Comparison of ENCODE assay signal across 8 cellular contexts in the genomic region with DNA sequence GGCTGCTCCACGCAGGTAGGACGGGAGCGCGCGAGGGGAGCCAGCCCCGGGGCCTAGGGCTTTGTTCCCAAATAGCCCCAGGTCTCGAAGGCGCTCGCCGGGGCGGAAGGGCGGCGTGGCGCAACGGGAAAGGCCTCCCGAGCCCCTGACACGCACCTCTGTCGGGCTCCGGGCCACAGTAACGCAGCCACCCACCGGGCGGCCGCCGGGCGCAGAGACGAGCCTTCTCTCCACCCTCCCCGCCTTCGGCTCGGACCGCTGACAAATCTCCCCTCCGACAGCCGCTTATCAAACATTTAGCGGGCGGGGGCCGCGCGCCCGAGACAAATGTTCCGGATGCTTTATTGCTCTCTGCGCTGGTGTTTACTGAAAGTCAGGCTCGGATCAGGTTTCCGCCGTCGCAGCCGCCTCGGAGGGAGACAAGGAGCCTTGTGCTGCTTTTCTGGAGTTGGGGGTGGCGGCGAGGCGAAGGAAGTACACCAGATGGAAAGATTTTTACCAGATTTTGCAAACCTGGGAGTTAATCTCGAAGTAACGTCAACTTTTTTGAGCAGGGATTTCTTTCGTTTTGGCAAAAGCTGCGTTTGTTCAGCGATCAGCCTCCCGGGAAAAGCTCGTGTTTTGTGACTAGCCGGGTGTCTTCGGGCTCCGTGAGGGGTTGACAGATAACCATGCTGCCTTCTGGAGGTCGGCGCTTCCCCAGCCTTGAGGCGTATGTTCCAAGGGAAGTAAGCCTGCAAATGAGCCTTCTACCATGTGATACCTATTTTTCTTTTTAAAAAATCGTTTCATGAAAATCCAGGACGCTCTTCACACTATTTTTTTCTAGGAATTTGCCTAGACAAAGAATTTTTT. TPM values are rescaled to one million over a fixed set of nuclear protein-coding genes. Genes with fewer than 3 reads are reported as not detected.
DNase-seq lines count a peak whose midpoint lies in the region; ATAC-seq, FAIRE-seq and TF ChIP-seq lines count a peak whose summit lies in the region.

No MANE protein-coding gene starts in this region.

- ATAC-seq in GM21723 (IDR thresholded peaks at IDR 0.05; ENCODE audit: unreplicated experiment), result peak; percentile 40
- peak; percentile 47 for ATAC-seq in K562

- POLR2A ChIA-PET in K562 (lab: Yijun Ruan, JAX), result no interaction called here

- no peaks in the 10 kb centered on the region for H3K9me1 ChIP-seq in K562 (ENCODE audit: control insufficient read depth, insufficient read depth, low read length)

- no peak for FAIRE-seq in K562 (lab: Jason Lieb, UNC)

- in situ Hi-C loops in KBM-7 (cut with MboI; ENCODE audit: low pct_unique_long_range_greater_than_20kb, low sequenced_read_pairs), result no loop called here
- in situ Hi-C loops in K562 (cut with MboI), result no loop called here

- H2AFZ ChIP-seq in K562 (ENCODE audit: low read depth, low read length), result no peak overlapping the region

- no peak overlapping the region; a peak in 1 of 4 replicates for H3K9ac ChIP-seq in K562 (ENCODE audit: insufficient read depth in 1 of 2, low read depth in 2 of 2, low read length in 2 of 2)

- peak; percentile 26 for DNase-seq in GM03348 (ENCODE audit: low spot score)
- peak; percentile 48 for DNase-seq in KBM-7
- DNase-seq in T-helper 2 cell, result peak in 3 of 5 experiments; percentile 33 to 78 (median 39)
- peak in 1 of 4 experiments; percentile 34 for DNase-seq in K562 (ENCODE audit: extremely low read depth in 1 of 4, low spot score in 3 of 4)
- DNase-seq in skeletal muscle cell (ENCODE audit: low read depth), result peak; percentile 49
- no peak for DNase-seq in GOT3 (lab: John Stamatoyannopoulos, UW)

- TF ChIP-seq RAD21 in K562 (CRISPR knock-in tag; conservative IDR thresholded peaks at IDR 0.05 in 1 of 2, IDR thresholded peaks at IDR 0.05 in 1 of 2), result no peak

- intact Hi-C loops in K562 (cut with micrococcal nuclease), result no loop called here

- no peak overlapping the region for H3K27ac ChIP-seq in K562 (ENCODE audit: extremely low read depth, low read depth, low read length)

- TF ChIP-seq CTCF in K562 (IDR thresholded peaks at IDR 0.05 in 2 of 3, conservative IDR thresholded peaks at IDR 0.05 in 1 of 3; ENCODE audit: insufficient read depth in 2 of 3, low read depth in 1 of 3, low read length in 3 of 3), result no peak

- no peak for TF ChIP-seq EP300 in K562 (IDR thresholded peaks at IDR 0.05; ENCODE audit: low read length)

- H3K27me3 ChIP-seq in K562 (ENCODE audit: control insufficient read depth in 2 of 2, insufficient read depth in 2 of 2, low read length in 2 of 2), result peaks cover 13 to 36% of the 10 kb centered on the region in 2 experiments; a peak in 4 of 5 replicates

- 0 out of 2 replicates have a peak, but pooled peaks cover 2% of the 10 kb centered on the region for H4K20me1 ChIP-seq in K562 (replicated peaks; ENCODE audit: control insufficient read depth, insufficient read depth, low read length)

- no peaks in the 10 kb centered on the region for H3K36me3 ChIP-seq in K562 (ENCODE audit: control insufficient read depth, insufficient read depth, low read length)

- peaks cover 0 to 25% of the 10 kb centered on the region in 2 experiments; a peak in 2 of 5 replicates for H3K4me1 ChIP-seq in K562 (replicated peaks in 1 of 2; ENCODE audit: control insufficient read depth in 2 of 2, insufficient read depth in 2 of 2, low read length in 2 of 2)

- H3K9me3 ChIP-seq in K562 (replicated peaks; ENCODE audit: control insufficient read depth, insufficient read depth, low read depth, low read length), result no peaks in the 10 kb centered on the region
- peaks cover 3% of the 10 kb centered on the region for H3K9me3 ChIP-seq in iPS-18c (ENCODE audit: control insufficient read depth, insufficient read depth, low read length)

- H3K4me2 ChIP-seq in K562 (ENCODE audit: insufficient read depth, low read length), result no peak overlapping the region; the same call in none of the 2 replicates

- 7% methylated on average over 53 of the region's 64 CpGs for WGBS in K562 (ENCODE audit: insufficient coverage, low coverage, missing lambda C conversion rate)

- H3K79me2 ChIP-seq in K562 (ENCODE audit: control insufficient read depth, insufficient read depth, low read length), result no peaks in the 10 kb centered on the region

- CTCF ChIA-PET in K562 (lab: Yijun Ruan, JAX; ENCODE audit: low intra/inter-chr PET ratio), result no interaction called here

- no peak for TF ChIP-seq POLR2A in K562 (conservative IDR thresholded peaks at IDR 0.05)

- BruUV-seq in K562 (replicated peaks; lab: Mats Ljungman, UMichigan), result no TSS peak

- H3K4me3 ChIP-seq in K562 (no peak overlapping the region), iPS-18c (ENCODE audit: insufficient read depth, low read depth, low read length) (peak overlapping the region; percentile 90), skeletal muscle cell (ENCODE audit: low read depth, low read length) (peak overlapping the region; percentile 83)

TF ChIP-seq in K562, 482 proteins besides CTCF, POLR2A, EP300 and RAD21:
- TF ChIP-seq ZNF507 (tag; conservative IDR thresholded peaks at IDR 0.05), result no peak
- peak; percentile 43 for TF ChIP-seq CBX2 (IDR thresholded peaks at IDR 0.05; ENCODE audit: insufficient read depth, low read length, poor library complexity, severe bottlenecking)
- peak; percentile 20 for TF ChIP-seq PCBP1 (IDR thresholded peaks at IDR 0.05; ENCODE audit: low read depth, low read length, poor library complexity, severe bottlenecking)
TF ChIP-seq in K562: peak in this region for 2.

RNA-seq across cellular contexts. Expression of a gene that starts 1.0 kb away (rescaled TPM):
- not detected in 2 replicates for total RNA-seq in K562 (2011; cell fraction: chromatin; rRNA removed; ENCODE audit: low replicate concordance)
- total RNA-seq in K562 (2011; cell fraction: nucleolus; rRNA removed), result not detected in 2 replicates
- not detected in 2 replicates for total RNA-seq in K562 (2011; cell fraction: nucleoplasm; rRNA removed)
- total RNA-seq in K562 (2014; rRNA removed), result 0.08 TPM in 1 of 2 replicates, not detected in the other
- total RNA-seq in K562 (2014; rRNA removed; fragmentation: Illumina TruSeq; extraction: Trizol), result not detected in 2 replicates
- not detected in 2 replicates for total RNA-seq in K562 (2015; rRNA removed; fragmentation: Illumina TruSeq; extraction: Trizol)
- total RNA-seq in K562 (2021), result 0.31 and 0.38 TPM in 2 replicates
- not detected in 2 replicates for polyA plus RNA-seq in K562 (2011; rRNA removed)
- polyA plus RNA-seq in K562 (2011; cell fraction: cytosol; rRNA removed), result not detected in 2 replicates
- 0.10 TPM in 1 of 2 replicates, not detected in the other for polyA plus RNA-seq in K562 (2011; cell fraction: nucleus; rRNA removed)
- polyA plus RNA-seq in K562 (2012), result 0.11 TPM in 1 of 2 replicates, not detected in the other
- not detected in 2 replicates for polyA plus RNA-seq in K562 (2014; fragmentation: Illumina TruSeq; extraction: Trizol)
- not detected for polyA plus RNA-seq in K562 (2014; fragmentation: Nextera tagmentation; extraction: Ambion mirVana)
- 0.03 TPM in 1 of 2 replicates, not detected in the other for polyA plus RNA-seq in K562 (2014; rRNA removed)
- polyA minus RNA-seq in K562 (2011; rRNA and poly(A)+ RNA removed), result not detected in 2 replicates
- polyA minus RNA-seq in K562 (2011; cell fraction: cytosol; rRNA and poly(A)+ RNA removed), result not detected in 2 replicates
- polyA minus RNA-seq in K562 (2011; cell fraction: nucleus; rRNA and poly(A)+ RNA removed), result 0.13 TPM in 1 of 2 replicates, not detected in the other
